Comparison of ENCODE assay signal across 18 cellular contexts in genomic region chr4:117893207-117893606, GRCh38.
A peak's percentile ranks its signal among the peaks of the same experiment; 100 is the strongest.
DNase-seq lines count a peak whose midpoint lies in the region; ATAC-seq and TF ChIP-seq lines count a peak whose summit lies in the region.
"Had no signal": no experiment of that assay in that cellular context is flagged by ENCODE, and none has a peak within 500 bp of the region (broad histone marks: within the 10 kb centered on the region; RNA-seq: fewer than 3 reads in every experiment).

No MANE protein-coding gene starts in this region.

- no peaks in the 10 kb centered on the region for H4K20me1 ChIP-seq in Karpas-422 (ENCODE audit: insufficient read depth, low read depth, low read length)
- H4K20me1 ChIP-seq: BLaER1 treated with 17β-estradiol and CSF1 and Interleukin-3, amounts not matched to agents 10 nM and 100 nM had no signal

- no peaks in the 10 kb centered on the region for H3K27me3 ChIP-seq in Karpas-422 (ENCODE audit: low read length)
- H3K27me3 ChIP-seq: BLaER1 treated with 17β-estradiol and CSF1 and Interleukin-3, amounts not matched to agents 10 nM and 100 nM had no signal

- H3K36me3 ChIP-seq in Karpas-422 (ENCODE audit: insufficient read depth, low read length): no peaks in the 10 kb centered on the region
- H3K36me3 ChIP-seq: BLaER1 treated with 17β-estradiol and CSF1 and Interleukin-3, amounts not matched to agents 10 nM and 100 nM had no signal

- no peaks in the 10 kb centered on the region; the same call in 1 of the 2 replicates for H3K9me3 ChIP-seq in Karpas-422 (ENCODE audit: low read length)
- H3K9me3 ChIP-seq: BLaER1 treated with 17β-estradiol and CSF1 and Interleukin-3, amounts not matched to agents 10 nM and 100 nM had no signal

- DNase-seq in A172 (ENCODE audit: low spot score) (peak; percentile 23), NCI-H226 (peak; percentile 40), epithelial cell of esophagus (ENCODE audit: low read depth) (peak; percentile 4), medulla oblongata (ENCODE audit: extremely low spot score) (peak; percentile 23), Right ventricle myocardium superior (no peak), Karpas-422 (no peak), foreskin melanocyte (no peak)
- DNase-seq: CD8-positive, alpha-beta memory T cell; DMS 273 treated with DMSO at 0.1 percent for 48 hours; MM.1S; NCI-H1105; NCI-H1694; NCI-H2107; NCI-H2227 treated with DMSO at 0.1 percent for 48 hours; NCI-H748 treated with DMSO at 0.1 percent for 48 hours; OCI-M1 had no signal

- no peaks in the 10 kb centered on the region for H3K79me2 ChIP-seq in Karpas-422 (ENCODE audit: low read length)

- H3K9me2 ChIP-seq in Karpas-422 (replicated peaks; ENCODE audit: insufficient read depth, low read length): no peaks in the 10 kb centered on the region

- H3K9ac ChIP-seq in Karpas-422 (ENCODE audit: low read length): no peak overlapping the region
- H3K9ac ChIP-seq: BLaER1 treated with 17β-estradiol and CSF1 and Interleukin-3, amounts not matched to agents 10 nM and 100 nM had no signal

- TF ChIP-seq CTCF in epithelial cell of esophagus (IDR thresholded peaks at IDR 0.05; ENCODE audit: insufficient read depth, low read depth, low read length, missing control alignments): no peak

- no peak overlapping the region for H3K4me2 ChIP-seq in Karpas-422 (ENCODE audit: low read depth, low read length, poor library complexity, severe bottlenecking)
- H3K4me2 ChIP-seq: BLaER1 treated with 17β-estradiol and CSF1 and Interleukin-3, amounts not matched to agents 10 nM and 100 nM had no signal

- intact Hi-C loops in Right ventricle myocardium superior (cut with DNase I): no loop called here

- no peak overlapping the region for H2AFZ ChIP-seq in Karpas-422 (ENCODE audit: low read length)

- no peak overlapping the region for H3K4me3 ChIP-seq in epithelial cell of esophagus (ENCODE audit: low read length)
- no peak overlapping the region for H3K4me3 ChIP-seq in Karpas-422 (ENCODE audit: low read length)
- H3K4me3 ChIP-seq: BLaER1 treated with 17β-estradiol and CSF1 and Interleukin-3, amounts not matched to agents 10 nM and 100 nM had no signal

- no peaks in the 10 kb centered on the region for H3K4me1 ChIP-seq in Karpas-422 (ENCODE audit: low read length)
- H3K4me1 ChIP-seq: BLaER1 treated with 17β-estradiol and CSF1 and Interleukin-3, amounts not matched to agents 10 nM and 100 nM had no signal

- no peak overlapping the region for H3K27ac ChIP-seq in Karpas-422 (ENCODE audit: low read length)
- H3K27ac ChIP-seq: BLaER1 treated with 17β-estradiol and CSF1 and Interleukin-3, amounts not matched to agents 10 nM and 100 nM had no signal

- ATAC-seq in Right ventricle myocardium superior (ENCODE audit: poor library complexity) (no peak), GM21529 (IDR thresholded peaks at IDR 0.05; ENCODE audit: unreplicated experiment) (no peak)

Comparison
In these comparisons a context has a peak if more than half of its experiments do, and no peak if none do; other contexts are left out.
1. DNase-seq: peak in A172 (single experiment), NCI-H226 (single experiment), epithelial cell of esophagus (single experiment) and medulla oblongata (single experiment); none in Right ventricle myocardium superior (single experiment), Karpas-422 (single experiment) and foreskin melanocyte (single experiment).